In genomic region chr1:18923721-18924610, GRCh38 we compare ENCODE assay signal across 8 cellular contexts. TPM values are rescaled to one million over a fixed set of nuclear protein-coding genes. Genes with fewer than 3 reads are reported as not detected.
DNase-seq lines count a peak whose midpoint lies in the region; ATAC-seq and TF ChIP-seq lines count a peak whose summit lies in the region.

No MANE protein-coding gene starts in this region.

- CTCF ChIA-PET in AG04449 (lab: Yijun Ruan, JAX), result interaction anchor here (0.7 to 12.7 kb wide), 8 partner anchors 11 to 189 kb away, joined by 3 to 212 read pairs (median 4); no protein-coding TSS in a partner anchor

- POLR2A ChIA-PET in AG04449 (lab: Yijun Ruan, JAX), result interaction anchor here (1.1 to 1.6 kb wide), 2 partner anchors 33 to 87 kb away, joined by 3 to 7 read pairs; partner anchors contain the start of gene IFFO2

- H3K4me3 ChIP-seq in AG04449 (ENCODE audit: low read depth, low read length), result peak overlapping the region; percentile 8

- ATAC-seq in GM19035 (IDR thresholded peaks at IDR 0.05; ENCODE audit: unreplicated experiment) (no peak), HG03439 (IDR thresholded peaks at IDR 0.05; ENCODE audit: unreplicated experiment) (no peak)

- no peak for TF ChIP-seq CTCF in AG04449 (IDR thresholded peaks at IDR 0.05; ENCODE audit: insufficient read depth, low read length, missing control alignments)

- DNase-seq in AG04449 (ENCODE audit: low read depth, low spot score) (no peak), Kasumi-1 (lab: John Stamatoyannopoulos, UW) (peak; percentile 28 to 43), amniotic epithelial cell (ENCODE audit: low read depth) (peak; percentile 39), lung microvascular endothelial cell (ENCODE audit: low read depth in 2 of 2) (peak; percentile 54 to 57), T1000 (lab: John Stamatoyannopoulos, UW) (no peak), CD1c-positive myeloid dendritic cell (ENCODE audit: extremely low spot score) (no peak)

RNA-seq across cellular contexts. Expression of gene ALDH4A1, which starts 21.6 kb away (rescaled TPM):
- total RNA-seq in lung microvascular endothelial cell, result 11.8 and 14.7 TPM in 2 replicates

RNA-seq across cellular contexts. Expression of gene IFFO2, which starts 32.5 kb away (rescaled TPM):
- 4.6 and 7.4 TPM in 2 replicates for total RNA-seq in lung microvascular endothelial cell

Comparison
In these comparisons a context has a peak if more than half of its experiments do, and no peak if none do; other contexts are left out.
1. DNase-seq: peak in Kasumi-1 (2 of 2), amniotic epithelial cell (single experiment) and lung microvascular endothelial cell (2 of 2); none in AG04449 (single experiment), T1000 (single experiment) and CD1c-positive myeloid dendritic cell (single experiment).